15 cellular contexts compared by ENCODE assay signal in genomic region chr5:58455066-58455465, GRCh38. TPM values are rescaled to one million over a fixed set of nuclear protein-coding genes. Genes with fewer than 3 reads are reported as not detected.
DNase-seq lines count a peak whose midpoint lies in the region; ATAC-seq and TF ChIP-seq lines count a peak whose summit lies in the region.
"Had no signal": no experiment of that assay in that cellular context is flagged by ENCODE, and none has a peak within 500 bp of the region (broad histone marks: within the 10 kb centered on the region; RNA-seq: fewer than 3 reads in every experiment).

No MANE protein-coding gene starts in this region.

- H3K4me3 Mint-ChIP-seq in chondrocyte (ENCODE audit: unreplicated experiment), result no peak overlapping the region
- H3K4me3 Mint-ChIP-seq: activated T-cell treated with anti-CD3 and anti-CD28 coated beads, Interleukin-2, amount 50 U/mL, for 4 hours had no signal

- ATAC-seq in Right ventricle myocardium inferior (no peak), lung (ENCODE audit: insufficient read depth, low FRiP score) (no peak), HG03439 (IDR thresholded peaks at IDR 0.05; ENCODE audit: unreplicated experiment) (no peak)
- ATAC-seq: activated CD4-positive, CD25-positive, alpha-beta regulatory T cell treated with anti-CD3 and anti-CD28 coated beads, Interleukin-2, amount 50 U/mL, for 24 hours; activated T-cell treated with anti-CD3 and anti-CD28 coated beads, Interleukin-2, amount 50 U/mL, for 4 hours; esophagus mucosa had no signal

- no peak for DNase-seq in left ventricle myocardium inferior
- DNase-seq in Right ventricle myocardium inferior (ENCODE audit: missing footprints), result no peak
- no peak for DNase-seq in coronary artery (ENCODE audit: low spot score)
- DNase-seq in lung (ENCODE audit: low spot score), result no peak
- DNase-seq in NCI-H446 (lab: John Stamatoyannopoulos, UW), result no peak
- DNase-seq in DMS79 treated with DMSO at 0.1 percent for 48 hours (lab: John Stamatoyannopoulos, UW), result no peak
- no peak for DNase-seq in chondrocyte (ENCODE audit: low spot score)
- DNase-seq: activated T-cell treated with anti-CD3 and anti-CD28 coated beads, Interleukin-2, amount 50 U/mL, for 4 hours; Kasumi-1; SW 1271; upper lobe of left lung had no signal

- peaks cover 68% of the 10 kb centered on the region for H3K4me1 ChIP-seq in left ventricle myocardium inferior
- peaks cover 0 to 19% of the 10 kb centered on the region in 2 donors for H3K4me1 ChIP-seq in lung (ENCODE audit: control insufficient read depth in 2 of 2, insufficient read depth in 2 of 2, low read length in 2 of 2)
- H3K4me1 ChIP-seq: upper lobe of left lung had no signal

- H3K9me3 ChIP-seq in left ventricle myocardium inferior (replicated peaks), result no peaks in the 10 kb centered on the region
- no peaks in the 10 kb centered on the region for H3K9me3 ChIP-seq in lung (ENCODE audit: control insufficient read depth in 2 of 2, insufficient read depth in 1 of 2, low read length in 1 of 2)
- H3K9me3 ChIP-seq: upper lobe of left lung had no signal

- H3K36me3 ChIP-seq in left ventricle myocardium inferior (peaks cover 60% of the 10 kb centered on the region), lung (ENCODE audit: control insufficient read depth in 2 of 2, insufficient read depth in 2 of 2, low read length in 2 of 2) (peaks cover 9 to 14% of the 10 kb centered on the region in 2 donors)

- peaks cover 63% of the 10 kb centered on the region for H3K4me1 Mint-ChIP-seq in chondrocyte (ENCODE audit: low read depth)

- H3K36me3 Mint-ChIP-seq in chondrocyte (ENCODE audit: low read depth), result peaks cover 41% of the 10 kb centered on the region

- TF ChIP-seq CTCF in left ventricle myocardium inferior (IDR thresholded peaks at IDR 0.05; ENCODE audit: borderline replicate concordance) (no peak), coronary artery (IDR thresholded peaks at IDR 0.05) (no peak), lung (IDR thresholded peaks at IDR 0.05; ENCODE audit: control extremely low read depth, extremely low read depth) (no peak), chondrocyte (IDR thresholded peaks at IDR 0.05) (no peak)

- intact Hi-C loops in left ventricle myocardium inferior (cut with micrococcal nuclease) (loop anchor here (10.0 kb wide), 1 partner anchor 210 kb away; no protein-coding TSS in a partner anchor), Right ventricle myocardium inferior (cut with DNase I) (loop anchor here (5.0 to 10.0 kb wide), 5 partner anchors 90 to 383 kb away; no protein-coding TSS in a partner anchor)

- no peak overlapping the region for H3K27ac Mint-ChIP-seq in chondrocyte (ENCODE audit: unreplicated experiment)

- H3K27me3 ChIP-seq in left ventricle myocardium inferior (ENCODE audit: low read depth) (no peaks in the 10 kb centered on the region), lung (ENCODE audit: control insufficient read depth, insufficient read depth) (no peaks in the 10 kb centered on the region)
- H3K27me3 ChIP-seq: upper lobe of left lung had no signal

- peak overlapping the region; percentile 90 for H3K4me3 ChIP-seq in left ventricle myocardium inferior
- H3K4me3 ChIP-seq in coronary artery, result peak overlapping the region; percentile 93
- peak overlapping the region; percentile 36 for H3K4me3 ChIP-seq in lung

- no peaks in the 10 kb centered on the region for H3K9me3 Mint-ChIP-seq in chondrocyte (ENCODE audit: low read depth)
- H3K9me3 Mint-ChIP-seq: activated T-cell treated with anti-CD3 and anti-CD28 coated beads, Interleukin-2, amount 50 U/mL, for 4 hours; neural crest cell had no signal

- WGBS in lung, 2 donors, result 65% methylated on average over 5 of the region's 5 CpGs

- H3K27me3 Mint-ChIP-seq in chondrocyte (ENCODE audit: low read depth), result no peaks in the 10 kb centered on the region

- H3K27ac ChIP-seq in left ventricle myocardium inferior (replicated peaks) (peak overlapping the region; percentile 96), coronary artery (peak overlapping the region; percentile 4 to 11), lung (ENCODE audit: low read depth in 1 of 2, low read length in 1 of 2) (no peak overlapping the region)
- H3K27ac ChIP-seq: upper lobe of left lung had no signal

RNA-seq across cellular contexts. Expression of gene PLK2, which starts 4.8 kb away (rescaled TPM):
- total RNA-seq in left ventricle myocardium inferior (58.9 TPM), Right ventricle myocardium inferior (66.4 TPM), lung (100 to 1,000 TPM in 1 of 2 donors, 10 to 100 TPM in 1; 57.1 to 363 TPM), chondrocyte (40.0 to 48.4 TPM (median 46.8 TPM) in 3 replicates)
- 10 to 100 TPM; 20.1 to 24.8 TPM for polyA plus RNA-seq in lung

RNA-seq across cellular contexts. Expression of gene GAPT, which starts 36.2 kb away (rescaled TPM):
- total RNA-seq in left ventricle myocardium inferior, result 0.22 TPM
- total RNA-seq in Right ventricle myocardium inferior, result 0.92 TPM
- total RNA-seq in lung, result 1 to 10 TPM; 4.0 to 5.1 TPM
- 10 to 100 TPM in 1 of 2 donors, 1 to 10 TPM in 1; 4.1 to 20.5 TPM for polyA plus RNA-seq in lung
- not detected in 3 replicates for total RNA-seq in chondrocyte
- total RNA-seq: activated T-cell treated with anti-CD3 and anti-CD28 coated beads, Interleukin-2, amount 50 U/mL, for 4 hours; neural crest cell had no signal

Comparison
In these comparisons a context has a peak if more than half of its experiments do, and no peak if none do; other contexts are left out.
1. H3K27ac ChIP-seq: peak in left ventricle myocardium inferior (single experiment) and coronary artery (2 of 2); none in lung (0 of 2).
2. H3K4me3 ChIP-seq: peak in every context shown above with its lines; median percentile 93 in coronary artery; 90 in left ventricle myocardium inferior; 36 in lung.